In genomic region chr17:64019486-64020067, GRCh38 we compare ENCODE assay signal across 9 cellular contexts. TPM values are rescaled to one million over a fixed set of nuclear protein-coding genes. Genes with fewer than 3 reads are reported as not detected.
DNase-seq lines count a peak whose midpoint lies in the region; ATAC-seq lines count a peak whose summit lies in the region.
"Had no signal": no experiment of that assay in that cellular context is flagged by ENCODE, and none has a peak within 500 bp of the region (broad histone marks: within the 10 kb centered on the region; RNA-seq: fewer than 3 reads in every experiment).

No MANE protein-coding gene starts in this region.

- H3K27ac ChIP-seq in cingulate gyrus (ENCODE audit: low read depth, low read length): peak overlapping the region; percentile 39

- ATAC-seq in GM18870 (IDR thresholded peaks at IDR 0.05; ENCODE audit: unreplicated experiment) (peak; percentile 17), HG03432 (IDR thresholded peaks at IDR 0.05; ENCODE audit: unreplicated experiment) (peak; percentile 8), sciatic nerve (no peak), HG03025 (IDR thresholded peaks at IDR 0.05; ENCODE audit: low FRiP score, unreplicated experiment) (no peak), GM18498 (IDR thresholded peaks at IDR 0.05; ENCODE audit: unreplicated experiment) (no peak)

- DNase-seq in sciatic nerve (ENCODE audit: low spot score): peak; percentile 19
- DNase-seq in H7: no peak
- no peak for DNase-seq in iPS-NIHi11 (ENCODE audit: low spot score)
- DNase-seq: NCI-H510A had no signal

- no peaks in the 10 kb centered on the region for H3K36me3 ChIP-seq in H7 (replicated peaks; ENCODE audit: control insufficient read depth, insufficient read depth, low read length)

- peaks cover 5% of the 10 kb centered on the region for H3K27me3 ChIP-seq in H7 (ENCODE audit: control insufficient read depth, insufficient read depth, low read length)

- intact Hi-C loops in sciatic nerve (cut with DNase I): loop anchor here (10.0 kb wide), 1 partner anchor 115 kb away; the partner anchor contains the start of gene ERN1

- no peak overlapping the region; the same call in 1 of the 2 replicates for H3K4me3 ChIP-seq in H7 (ENCODE audit: insufficient read depth, low read depth, low read length)

RNA-seq across cellular contexts. Expression of gene ICAM2, which starts 0.9 kb away (rescaled TPM):
- 38.2 TPM for total RNA-seq in sciatic nerve
- 0.11 and 0.59 TPM in 2 replicates for total RNA-seq in H7 (2014; rRNA removed; shearing (Covaris generic))

RNA-seq across cellular contexts. Expression of gene PRR29, which starts 21.4 kb away (rescaled TPM):
- 1.0 TPM for total RNA-seq in sciatic nerve
- total RNA-seq in H7 (2014; rRNA removed; shearing (Covaris generic)): 0.52 and 0.63 TPM in 2 replicates

RNA-seq across cellular contexts. Expression of gene SCN4A, which starts 46.9 kb away (rescaled TPM):
- 3.5 TPM for total RNA-seq in sciatic nerve
- 4.8 and 6.8 TPM in 2 replicates for total RNA-seq in H7 (2014; rRNA removed; shearing (Covaris generic))

Comparison
In these comparisons a context has a peak if more than half of its experiments do, and no peak if none do; other contexts are left out.
1. ATAC-seq: peak in GM18870 (single experiment) and HG03432 (single experiment); none in sciatic nerve (single experiment), HG03025 (single experiment) and GM18498 (single experiment).
2. RNA of gene ICAM2, which starts 0.9 kb away (total RNA-seq): 38.2 TPM in sciatic nerve (single experiment); 0.11 to 0.59 TPM in H7; every median in the first group is over 10 times any median in the second.